18 cellular contexts compared by ENCODE assay signal in genomic region chr13:44040754-44041100, GRCh38.
DNase-seq lines count a peak whose midpoint lies in the region; ATAC-seq, FAIRE-seq and TF ChIP-seq lines count a peak whose summit lies in the region.
"Had no signal": no experiment of that assay in that cellular context is flagged by ENCODE, and none has a peak within 500 bp of the region (broad histone marks: within the 10 kb centered on the region; RNA-seq: fewer than 3 reads in every experiment).

No MANE protein-coding gene starts in this region.

- H3K4me3 ChIP-seq in brain microvascular endothelial cell (ENCODE audit: low read depth, low read length): no peak overlapping the region
- no peak overlapping the region for H3K4me3 ChIP-seq in skeletal muscle satellite cell (ENCODE audit: low read length)
- no peak overlapping the region for H3K4me3 ChIP-seq in OCI-LY7 (ENCODE audit: low read depth, low read length, poor library complexity, severe bottlenecking)
- H3K4me3 ChIP-seq: GM23338 had no signal

- no peak overlapping the region for H3K18ac ChIP-seq in H9 (ENCODE audit: insufficient read length, low read depth, low read length)

- H3K27me3 ChIP-seq in brain microvascular endothelial cell (replicated peaks): no peaks in the 10 kb centered on the region
- H3K27me3 ChIP-seq in skeletal muscle satellite cell (ENCODE audit: control insufficient read depth, insufficient read depth, low read length): peaks cover 42% of the 10 kb centered on the region
- no peaks in the 10 kb centered on the region for H3K27me3 ChIP-seq in H9 (ENCODE audit: insufficient read depth, low read length)
- H3K27me3 ChIP-seq: neutrophil had no signal

- H3K4me1 Mint-ChIP-seq in H9: peaks cover 7 to 13% of the 10 kb centered on the region in 2 experiments
- H3K4me1 Mint-ChIP-seq: IgD-negative memory B cell had no signal

- no peak overlapping the region for H2BK15ac ChIP-seq in H9 (ENCODE audit: low read depth, low read length)

- H3K36me3 ChIP-seq in brain microvascular endothelial cell (replicated peaks) (no peaks in the 10 kb centered on the region), skeletal muscle satellite cell (ENCODE audit: insufficient read depth, low read length) (no peaks in the 10 kb centered on the region), OCI-LY7 (ENCODE audit: insufficient read depth, low read length) (no peaks in the 10 kb centered on the region)
- H3K36me3 ChIP-seq: neutrophil had no signal

- no peak overlapping the region for H4K5ac ChIP-seq in H9 (ENCODE audit: insufficient read length, low read depth, low read length)

- H3K4me2 ChIP-seq in skeletal muscle satellite cell (ENCODE audit: low read length): peak overlapping the region; percentile 15
- H3K4me2 ChIP-seq in H9 (ENCODE audit: insufficient read depth, insufficient read length, low read length): no peak overlapping the region
- no peak overlapping the region for H3K4me2 ChIP-seq in OCI-LY7 (ENCODE audit: low read length)
- H3K4me2 ChIP-seq: GM23338 had no signal

- no peak for TF ChIP-seq CTCF in brain microvascular endothelial cell (IDR thresholded peaks at IDR 0.05; ENCODE audit: low read depth, low read length, missing control alignments)
- TF ChIP-seq CTCF in H9 (conservative IDR thresholded peaks at IDR 0.05): no peak
- TF ChIP-seq CTCF in OCI-LY7 (conservative IDR thresholded peaks at IDR 0.05; ENCODE audit: low read length): no peak

- no peak overlapping the region for H2AK5ac ChIP-seq in H9 (ENCODE audit: insufficient read length, low read length)

- H3K27ac Mint-ChIP-seq in H9: no peak overlapping the region
- H3K27ac Mint-ChIP-seq: GM23338, IgD-negative memory B cell had no signal

- no peak overlapping the region for H3K4me3 Mint-ChIP-seq in H9
- H3K4me3 Mint-ChIP-seq: GM23338, IgD-negative memory B cell had no signal

- peak overlapping the region; percentile 83 for H3K27ac ChIP-seq in brain microvascular endothelial cell
- H3K27ac ChIP-seq in H9 (ENCODE audit: insufficient read length, low read depth, low read length): no peak overlapping the region
- no peak overlapping the region for H3K27ac ChIP-seq in OCI-LY7 (ENCODE audit: low read depth, low read length, poor library complexity, severe bottlenecking)
- H3K27ac ChIP-seq: neutrophil had no signal

- no peaks in the 10 kb centered on the region for H4K20me1 ChIP-seq in H9 (ENCODE audit: control insufficient read depth, insufficient read depth, insufficient read length)
- H4K20me1 ChIP-seq in OCI-LY7 (ENCODE audit: insufficient read depth, low read length): no peaks in the 10 kb centered on the region

- no peak overlapping the region for H2BK20ac ChIP-seq in H9 (ENCODE audit: low read depth, low read length, poor library complexity, severe bottlenecking)

- no peak overlapping the region for H3K14ac ChIP-seq in H9 (ENCODE audit: insufficient read depth, low read length)

- H2AFZ ChIP-seq in H9 (ENCODE audit: low read length): no peak overlapping the region
- H2AFZ ChIP-seq in OCI-LY7 (ENCODE audit: low read length): no peak overlapping the region
- H2AFZ ChIP-seq: GM23338 had no signal

- no peaks in the 10 kb centered on the region for H3K27me3 Mint-ChIP-seq in H9 (ENCODE audit: low read depth)

- ATAC-seq in GM18873 (IDR thresholded peaks at IDR 0.05; ENCODE audit: low FRiP score, unreplicated experiment): no peak
- ATAC-seq: GM23338; stimulated activated naive CD8-positive, alpha-beta T cell treated with anti-CD3 and anti-CD28 coated beads, Interleukin-15, Interleukin-2, amounts not matched to agents 100 U/mL and 50 U/mL, for 24 hours had no signal

- H3K9me2 ChIP-seq in OCI-LY7 (ENCODE audit: insufficient read depth, low read length): no peaks in the 10 kb centered on the region

- intact Hi-C loops in OCI-LY7 (cut with micrococcal nuclease; ENCODE audit: unreplicated experiment): no loop called here

- H3K79me2 ChIP-seq in H9 (ENCODE audit: insufficient read depth, low read length) (no peaks in the 10 kb centered on the region), OCI-LY7 (ENCODE audit: insufficient read depth, low read depth, low read length) (no peaks in the 10 kb centered on the region)

- CTCF ChIA-PET in OCI-LY7 (lab: Charles Lee; ENCODE audit: unreplicated experiment): no interaction called here

- H2BK120ac ChIP-seq in H9 (ENCODE audit: low read depth, low read length, poor library complexity, severe bottlenecking): no peak overlapping the region

- H3K4me1 ChIP-seq in skeletal muscle satellite cell (ENCODE audit: control insufficient read depth, insufficient read depth, low read length): peaks cover 11% of the 10 kb centered on the region
- H3K4me1 ChIP-seq in H9 (ENCODE audit: insufficient read depth, low read length): no peaks in the 10 kb centered on the region
- no peaks in the 10 kb centered on the region for H3K4me1 ChIP-seq in OCI-LY7 (ENCODE audit: insufficient read depth, low read length, poor library complexity, severe bottlenecking)

- no peak overlapping the region for H4K8ac ChIP-seq in H9 (replicated peaks; ENCODE audit: insufficient read length, low read depth, low read length)

- H3K9ac ChIP-seq in skeletal muscle satellite cell (ENCODE audit: low read depth, low read length): no peak overlapping the region
- H3K9ac ChIP-seq in H9 (ENCODE audit: extremely low read depth, insufficient read length, low read length): no peak overlapping the region

- BruUV-seq in OCI-LY7 (replicated peaks; lab: Mats Ljungman, UMichigan): no TSS peak

- POLR2A ChIA-PET in OCI-LY7 (lab: Charles Lee): no interaction called here

- H3K36me3 Mint-ChIP-seq in H9 (ENCODE audit: insufficient read depth in 1 of 3, low read depth in 3 of 3): no peaks in the 10 kb centered on the region
- H3K36me3 Mint-ChIP-seq: IgD-negative memory B cell had no signal

- no peak overlapping the region for H2BK5ac ChIP-seq in H9 (ENCODE audit: insufficient read length, low read length)

- H3K23ac ChIP-seq in H9 (ENCODE audit: insufficient read length, low read depth, low read length): no peak overlapping the region

- in situ Hi-C loops in brain microvascular endothelial cell (cut with HindIII; ENCODE audit: low pct_ligation_motif_present, low sequenced_read_pairs): no loop called here

- no peak overlapping the region for H2BK12ac ChIP-seq in H9 (ENCODE audit: insufficient read length, low read depth, low read length)

- peaks cover 3 to 4% of the 10 kb centered on the region in 2 experiments; a peak in 2 of 5 replicates for H3K9me3 Mint-ChIP-seq in H9
- H3K9me3 Mint-ChIP-seq: GM23338, IgD-negative memory B cell had no signal

- H4K91ac ChIP-seq in H9 (ENCODE audit: insufficient read length, low read depth, low read length): no peak overlapping the region

- FAIRE-seq in HTR-8/SVneo (lab: Jason Lieb, UNC): no peak
- FAIRE-seq: keratinocyte had no signal

- H3K56ac ChIP-seq in H9 (ENCODE audit: insufficient read length, low read depth, low read length): no peak overlapping the region

- H3K9me3 ChIP-seq in skeletal muscle satellite cell (replicated peaks; ENCODE audit: low read length) (no peaks in the 10 kb centered on the region), H9 (ENCODE audit: control insufficient read depth, low read depth, low read length) (no peaks in the 10 kb centered on the region), OCI-LY7 (ENCODE audit: low read length) (no peaks in the 10 kb centered on the region)
- H3K9me3 ChIP-seq: neutrophil had no signal

- peak; percentile 1 for DNase-seq in HTR-8/SVneo (ENCODE audit: insufficient read length, low spot score)
- DNase-seq in brain microvascular endothelial cell: no peak
- peak; percentile 46 for DNase-seq in glomerular visceral epithelial cell (ENCODE audit: extremely low spot score)
- DNase-seq in H9: no peak
- DNase-seq in middle frontal gyrus (ENCODE audit: extremely low spot score, low spot score): no peak
- DNase-seq in OCI-LY7 (ENCODE audit: low spot score): no peak
- DNase-seq: activated gamma-delta T cell; effector CD4-positive, alpha-beta T cell; NCI-H1417; NCI-H2081 treated with DMSO at 0.1 percent for 48 hours; NCI-H446 treated with DMSO at 0.1 percent for 48 hours; stimulated activated naive CD8-positive, alpha-beta T cell treated with anti-CD3 and anti-CD28 coated beads, Interleukin-15, Interleukin-2, amounts not matched to agents 100 U/mL and 50 U/mL, for 24 hours had no signal

- H3K23me2 ChIP-seq in H9 (ENCODE audit: insufficient read length, low read depth, low read length, poor library complexity, severe bottlenecking): no peaks in the 10 kb centered on the region

- H3K4ac ChIP-seq in H9 (ENCODE audit: low read depth, low read length): no peak overlapping the region

- no peak overlapping the region for H3T11ph ChIP-seq in H9 (ENCODE audit: low read length)

- no peaks in the 10 kb centered on the region for H3K79me1 ChIP-seq in H9 (ENCODE audit: insufficient read depth, low read depth, low read length, poor library complexity, severe bottlenecking)

Comparison
In these comparisons a context has a peak if more than half of its experiments do, and no peak if none do; other contexts are left out.
1. DNase-seq: peak in HTR-8/SVneo (single experiment) and glomerular visceral epithelial cell (single experiment); none in brain microvascular endothelial cell (single experiment), H9 (single experiment), middle frontal gyrus (single experiment) and OCI-LY7 (single experiment).